5 cellular contexts compared by ENCODE assay signal in the genomic region with DNA sequence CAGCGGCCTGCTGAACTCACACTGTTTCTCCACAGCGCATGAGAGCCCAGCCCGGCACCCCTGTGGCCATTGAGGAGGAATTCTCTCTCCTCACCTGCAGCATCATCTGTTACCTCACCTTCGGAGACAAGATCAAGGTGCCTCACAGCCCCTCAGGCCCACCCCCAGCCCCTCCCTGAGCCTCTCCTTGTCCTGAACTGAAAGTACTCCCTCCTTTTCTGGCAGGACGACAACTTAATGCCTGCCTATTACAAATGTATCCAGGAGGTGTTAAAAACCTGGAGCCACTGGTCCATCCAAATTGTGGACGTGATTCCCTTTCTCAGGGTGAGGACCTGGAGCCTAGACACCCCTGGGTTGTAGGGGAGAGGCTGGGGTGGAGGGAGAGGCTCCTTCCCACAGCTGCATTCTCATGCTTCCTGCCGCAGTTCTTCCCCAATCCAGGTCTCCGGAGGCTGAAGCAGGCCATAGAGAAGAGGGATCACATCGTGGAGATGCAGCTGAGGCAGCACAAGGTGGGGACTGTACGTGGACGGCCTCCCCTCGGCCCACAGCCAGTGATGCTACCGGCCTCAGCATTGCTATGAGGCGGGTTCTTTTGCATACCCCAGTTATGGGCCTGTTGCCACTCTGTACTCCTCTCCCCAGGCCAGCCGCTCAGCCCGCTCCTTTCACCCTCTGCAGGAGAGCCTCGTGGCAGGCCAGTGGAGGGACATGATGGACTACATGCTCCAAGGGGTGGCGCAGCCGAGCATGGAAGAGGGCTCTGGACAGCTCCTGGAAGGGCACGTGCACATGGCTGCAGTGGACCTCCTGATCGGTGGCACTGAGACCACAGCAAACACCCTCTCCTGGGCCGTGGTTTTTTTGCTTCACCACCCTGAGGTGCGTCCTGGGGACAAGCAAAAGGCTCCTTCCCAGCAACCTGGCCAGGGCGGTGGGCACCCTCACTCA. TPM values are rescaled to one million over a fixed set of nuclear protein-coding genes. Genes with fewer than 3 reads are reported as not detected.
"Had no signal": no experiment of that assay in that cellular context is flagged by ENCODE, and none has a peak within 500 bp of the region (broad histone marks: within the 10 kb centered on the region; RNA-seq: fewer than 3 reads in every experiment).

No MANE protein-coding gene starts in this region.

RNA-seq across cellular contexts. Expression of gene CYP21A2, which starts 1.4 kb away (rescaled TPM):
- total RNA-seq: LHCN-M2, NCI-H460, OCI-LY7, SJSA1 had no signal
- polyA plus RNA-seq: SK-N-SH had no signal
